2 cellular contexts compared by ENCODE assay signal in the genomic region with DNA sequence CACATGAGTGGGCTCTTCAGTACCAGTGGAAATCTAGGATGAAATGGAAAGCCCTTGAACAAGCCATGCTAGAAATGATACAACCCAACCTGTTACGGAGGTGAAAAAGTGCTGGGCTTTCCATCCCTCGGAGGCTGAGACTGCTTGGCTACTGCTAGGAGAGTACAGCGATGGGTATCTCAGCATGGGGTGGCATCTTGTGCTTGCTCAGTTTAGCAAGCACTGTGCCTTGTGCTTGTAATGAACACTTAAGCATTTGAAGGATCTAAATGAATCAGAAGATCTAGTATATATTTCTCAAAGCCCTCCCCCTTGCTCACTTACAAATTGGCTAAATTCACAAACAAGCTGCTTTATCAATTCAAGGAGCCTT.
A peak's percentile ranks its signal among the peaks of the same experiment; 100 is the strongest.
TF ChIP-seq lines count a peak whose summit lies in the region.

No MANE protein-coding gene starts in this region.

TF ChIP-seq in SK-N-SH, 30 proteins besides CTCF, POLR2A, EP300 and RAD21:
- TF ChIP-seq MEF2A (IDR thresholded peaks at IDR 0.05; ENCODE audit: borderline replicate concordance, low read depth) (no peak), POLR2AphosphoS5 (IDR thresholded peaks at IDR 0.05; ENCODE audit: low read depth, low read length) (0 out of 2 replicates have a peak, but pooled peaks have one; percentile 0), TAF1 (IDR thresholded peaks at IDR 0.05; ENCODE audit: borderline replicate concordance, low read depth, low read length) (no peak)
- TF ChIP-seq, protein P1, sequence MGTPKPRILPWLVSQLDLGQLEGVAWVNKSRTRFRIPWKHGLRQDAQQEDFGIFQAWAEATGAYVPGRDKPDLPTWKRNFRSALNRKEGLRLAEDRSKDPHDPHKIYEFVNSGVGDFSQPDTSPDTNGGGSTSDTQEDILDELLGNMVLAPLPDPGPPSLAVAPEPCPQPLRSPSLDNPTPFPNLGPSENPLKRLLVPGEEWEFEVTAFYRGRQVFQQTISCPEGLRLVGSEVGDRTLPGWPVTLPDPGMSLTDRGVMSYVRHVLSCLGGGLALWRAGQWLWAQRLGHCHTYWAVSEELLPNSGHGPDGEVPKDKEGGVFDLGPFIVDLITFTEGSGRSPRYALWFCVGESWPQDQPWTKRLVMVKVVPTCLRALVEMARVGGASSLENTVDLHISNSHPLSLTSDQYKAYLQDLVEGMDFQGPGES (IDR thresholded peaks at IDR 0.05; ENCODE audit: low read depth, low read length) = no peak

TF ChIP-seq in SK-N-SH treated with all-trans-retinoic acid at 6 μM for 48 hours, 23 proteins besides CTCF, POLR2A, EP300 and RAD21:
- TF ChIP-seq ZNF70 (CRISPR knock-in tag; IDR thresholded peaks at IDR 0.05) (no peak), ZNF565 (CRISPR knock-in tag; conservative IDR thresholded peaks at IDR 0.05; ENCODE audit: low read depth) (no peak), ISL1 (CRISPR knock-in tag; IDR thresholded peaks at IDR 0.05) (no peak), GLIS3 (CRISPR knock-in tag; IDR thresholded peaks at IDR 0.05) (no peak), ESRRG (CRISPR knock-in tag; IDR thresholded peaks at IDR 0.05) (no peak), ZFP3 (CRISPR knock-in tag; IDR thresholded peaks at IDR 0.05) (no peak), TOX (CRISPR knock-in tag; IDR thresholded peaks at IDR 0.05; ENCODE audit: borderline replicate concordance) (no peak), SNAI2 (CRISPR knock-in tag; IDR thresholded peaks at IDR 0.05) (no peak), ZC3H10 (CRISPR knock-in tag; IDR thresholded peaks at IDR 0.05) (no peak), ZNF8 (CRISPR knock-in tag; IDR thresholded peaks at IDR 0.05) (no peak)
- TF ChIP-seq, protein P2, sequence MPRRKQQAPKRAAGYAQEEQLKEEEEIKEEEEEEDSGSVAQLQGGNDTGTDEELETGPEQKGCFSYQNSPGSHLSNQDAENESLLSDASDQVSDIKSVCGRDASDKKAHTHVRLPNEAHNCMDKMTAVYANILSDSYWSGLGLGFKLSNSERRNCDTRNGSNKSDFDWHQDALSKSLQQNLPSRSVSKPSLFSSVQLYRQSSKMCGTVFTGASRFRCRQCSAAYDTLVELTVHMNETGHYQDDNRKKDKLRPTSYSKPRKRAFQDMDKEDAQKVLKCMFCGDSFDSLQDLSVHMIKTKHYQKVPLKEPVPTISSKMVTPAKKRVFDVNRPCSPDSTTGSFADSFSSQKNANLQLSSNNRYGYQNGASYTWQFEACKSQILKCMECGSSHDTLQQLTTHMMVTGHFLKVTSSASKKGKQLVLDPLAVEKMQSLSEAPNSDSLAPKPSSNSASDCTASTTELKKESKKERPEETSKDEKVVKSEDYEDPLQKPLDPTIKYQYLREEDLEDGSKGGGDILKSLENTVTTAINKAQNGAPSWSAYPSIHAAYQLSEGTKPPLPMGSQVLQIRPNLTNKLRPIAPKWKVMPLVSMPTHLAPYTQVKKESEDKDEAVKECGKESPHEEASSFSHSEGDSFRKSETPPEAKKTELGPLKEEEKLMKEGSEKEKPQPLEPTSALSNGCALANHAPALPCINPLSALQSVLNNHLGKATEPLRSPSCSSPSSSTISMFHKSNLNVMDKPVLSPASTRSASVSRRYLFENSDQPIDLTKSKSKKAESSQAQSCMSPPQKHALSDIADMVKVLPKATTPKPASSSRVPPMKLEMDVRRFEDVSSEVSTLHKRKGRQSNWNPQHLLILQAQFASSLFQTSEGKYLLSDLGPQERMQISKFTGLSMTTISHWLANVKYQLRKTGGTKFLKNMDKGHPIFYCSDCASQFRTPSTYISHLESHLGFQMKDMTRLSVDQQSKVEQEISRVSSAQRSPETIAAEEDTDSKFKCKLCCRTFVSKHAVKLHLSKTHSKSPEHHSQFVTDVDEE (CRISPR knock-in tag; IDR thresholded peaks at IDR 0.05) = no peak
- TF ChIP-seq, protein P3, sequence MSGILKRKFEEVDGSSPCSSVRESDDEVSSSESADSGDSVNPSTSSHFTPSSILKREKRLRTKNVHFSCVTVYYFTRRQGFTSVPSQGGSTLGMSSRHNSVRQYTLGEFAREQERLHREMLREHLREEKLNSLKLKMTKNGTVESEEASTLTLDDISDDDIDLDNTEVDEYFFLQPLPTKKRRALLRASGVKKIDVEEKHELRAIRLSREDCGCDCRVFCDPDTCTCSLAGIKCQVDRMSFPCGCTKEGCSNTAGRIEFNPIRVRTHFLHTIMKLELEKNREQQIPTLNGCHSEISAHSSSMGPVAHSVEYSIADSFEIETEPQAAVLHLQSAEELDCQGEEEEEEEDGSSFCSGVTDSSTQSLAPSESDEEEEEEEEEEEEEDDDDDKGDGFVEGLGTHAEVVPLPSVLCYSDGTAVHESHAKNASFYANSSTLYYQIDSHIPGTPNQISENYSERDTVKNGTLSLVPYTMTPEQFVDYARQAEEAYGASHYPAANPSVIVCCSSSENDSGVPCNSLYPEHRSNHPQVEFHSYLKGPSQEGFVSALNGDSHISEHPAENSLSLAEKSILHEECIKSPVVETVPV (CRISPR knock-in tag; IDR thresholded peaks at IDR 0.05) = no peak
- TF ChIP-seq, protein P4, sequence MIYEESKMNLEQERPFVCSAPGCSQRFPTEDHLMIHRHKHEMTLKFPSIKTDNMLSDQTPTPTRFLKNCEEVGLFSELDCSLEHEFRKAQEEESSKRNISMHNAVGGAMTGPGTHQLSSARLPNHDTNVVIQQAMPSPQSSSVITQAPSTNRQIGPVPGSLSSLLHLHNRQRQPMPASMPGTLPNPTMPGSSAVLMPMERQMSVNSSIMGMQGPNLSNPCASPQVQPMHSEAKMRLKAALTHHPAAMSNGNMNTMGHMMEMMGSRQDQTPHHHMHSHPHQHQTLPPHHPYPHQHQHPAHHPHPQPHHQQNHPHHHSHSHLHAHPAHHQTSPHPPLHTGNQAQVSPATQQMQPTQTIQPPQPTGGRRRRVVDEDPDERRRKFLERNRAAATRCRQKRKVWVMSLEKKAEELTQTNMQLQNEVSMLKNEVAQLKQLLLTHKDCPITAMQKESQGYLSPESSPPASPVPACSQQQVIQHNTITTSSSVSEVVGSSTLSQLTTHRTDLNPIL (CRISPR knock-in tag; IDR thresholded peaks at IDR 0.05; ENCODE audit: low read depth) = no peak
